In genomic region chr11:72091292-72091691, GRCh38 we compare ENCODE assay signal across 8 cellular contexts. TPM values are rescaled to one million over a fixed set of nuclear protein-coding genes. Genes with fewer than 3 reads are reported as not detected.
A peak's percentile ranks its signal among the peaks of the same experiment; 100 is the strongest.
DNase-seq lines count a peak whose midpoint lies in the region; ATAC-seq and TF ChIP-seq lines count a peak whose summit lies in the region.

No MANE protein-coding gene starts in this region.

- H3K27me3 Mint-ChIP-seq in MCF 10A (ENCODE audit: insufficient read depth, unreplicated experiment), result no peaks in the 10 kb centered on the region

- H3K4me1 Mint-ChIP-seq in MCF 10A (ENCODE audit: insufficient read depth, unreplicated experiment), result no peaks in the 10 kb centered on the region

- H3K27ac Mint-ChIP-seq in MCF 10A (ENCODE audit: low read depth, unreplicated experiment), result peak overlapping the region; percentile 70

- ATAC-seq in GM21515 (IDR thresholded peaks at IDR 0.05; ENCODE audit: unreplicated experiment), result no peak

- DNase-seq in SHP77 (lab: John Stamatoyannopoulos, UW) (peak; percentile 45 to 54), SHP77 treated with DMSO at 0.1 percent for 48 hours (lab: John Stamatoyannopoulos, UW) (no peak), NCI-H1092 (lab: John Stamatoyannopoulos, UW) (peak; percentile 53), MCF 10A (ENCODE audit: unreplicated experiment) (peak; percentile 69), inferior parietal cortex (ENCODE audit: extremely low spot score) (peak; percentile 82)
- peak; percentile 39 to 50 for DNase-seq in stimulated activated CD4-positive, alpha-beta T cell treated with anti-CD3 and anti-CD28 coated beads, Interleukin-15, amount 100 ng/mL, for 1 hour (ENCODE audit: low read depth in 1 of 2, low spot score in 1 of 2)

- no TSS peak for BruUV-seq in MCF 10A (replicated peaks; lab: Mats Ljungman, UMichigan)

- peak overlapping the region; percentile 44 for H3K27ac ChIP-seq in VCaP

- H3K9me3 Mint-ChIP-seq in MCF 10A (ENCODE audit: unreplicated experiment), result no peaks in the 10 kb centered on the region

- peaks cover 18% of the 10 kb centered on the region for H3K36me3 Mint-ChIP-seq in MCF 10A (ENCODE audit: insufficient read depth, unreplicated experiment)

- CTCF ChIA-PET in MCF 10A (lab: Yijun Ruan, JAX), result interaction anchor here (0.6 to 8.8 kb wide), 38 partner anchors 9 to 341 kb away, joined by 3 to 155 read pairs (median 7); partner anchors contain the start of gene LAMTOR1

- peak; percentile 94 for TF ChIP-seq CTCF in VCaP (conservative IDR thresholded peaks at IDR 0.05)
- TF ChIP-seq CTCF in MCF 10A (IDR thresholded peaks at IDR 0.05; ENCODE audit: unreplicated experiment), result peak; percentile 77

- intact Hi-C loops in MCF 10A (cut with micrococcal nuclease), result loop anchor here (1.0 kb wide), 3 partner anchors 66 to 340 kb away; no protein-coding TSS in a partner anchor

- POLR2A ChIA-PET in MCF 10A (lab: Yijun Ruan, JAX), result interaction anchor here (0.7 to 4.5 kb wide), 11 partner anchors 10 to 69 kb away, joined by 3 to 29 read pairs (median 5); partner anchors contain the start of gene LAMTOR1

- no peak overlapping the region for H3K4me3 Mint-ChIP-seq in MCF 10A (ENCODE audit: unreplicated experiment)

RNA-seq across cellular contexts. Expression of gene LRRC51, which starts 10.6 kb away (rescaled TPM):
- total RNA-seq in MCF 10A (2022), result 9.3 and 9.5 TPM in 2 replicates

RNA-seq across cellular contexts. Expression of gene NUMA1, which starts 10.9 kb away (rescaled TPM):
- total RNA-seq in MCF 10A (2022), result 109 and 113 TPM in 2 replicates

RNA-seq across cellular contexts. Expression of gene LAMTOR1, which starts 11.8 kb away (rescaled TPM):
- total RNA-seq in MCF 10A (2022), result 76.9 and 82.4 TPM in 2 replicates

RNA-seq across cellular contexts. Expression of gene TOMT, which starts 14.4 kb away (rescaled TPM):
- total RNA-seq in MCF 10A (2022), result not detected in 2 replicates

RNA-seq across cellular contexts. Expression of gene ANAPC15, which starts 21.2 kb away (rescaled TPM):
- total RNA-seq in MCF 10A (2022), result 52.2 and 63.6 TPM in 2 replicates
